ENCODE assay signal across 1 cellular context in the genomic region with DNA sequence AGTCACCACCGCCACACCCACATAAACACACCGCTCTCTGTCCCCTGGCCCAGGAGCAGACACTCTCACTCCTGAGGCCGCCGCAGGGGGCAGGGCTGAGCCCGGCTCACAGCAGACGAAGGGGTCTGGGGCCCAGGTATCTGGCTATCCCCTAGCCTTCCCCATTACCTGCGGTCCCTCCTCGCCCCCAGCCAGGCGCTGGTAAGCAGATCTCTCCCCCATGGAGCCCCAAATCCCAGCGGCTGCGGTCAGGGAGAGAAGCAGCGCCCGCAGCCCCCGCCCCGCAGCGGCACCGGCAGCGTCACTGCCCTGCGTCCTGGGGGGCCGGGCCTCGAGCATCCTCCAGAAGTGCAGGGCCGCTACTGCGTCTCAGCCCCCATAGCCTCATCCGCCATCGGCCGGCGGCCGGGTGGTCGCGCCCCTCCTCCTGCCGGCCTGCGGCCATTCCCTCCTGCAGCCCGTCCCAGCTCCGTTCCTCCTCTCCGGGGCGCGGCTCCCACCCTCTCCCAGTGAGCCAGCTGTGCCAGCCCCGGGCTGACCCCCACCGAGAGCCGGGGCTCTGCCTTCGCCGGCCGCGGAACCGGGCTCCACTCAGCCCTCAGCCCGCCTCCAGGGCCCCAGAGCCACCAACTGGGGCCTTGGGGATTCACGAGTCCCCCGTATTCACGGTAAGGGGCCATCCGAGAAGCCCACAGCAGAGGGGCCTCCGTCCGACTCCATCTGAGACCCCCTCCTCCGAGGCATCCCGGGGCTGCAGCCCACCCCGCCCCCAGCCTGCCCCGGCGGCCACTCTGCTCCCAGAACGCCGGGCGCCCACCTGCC.
TF ChIP-seq lines count a peak whose summit lies in the region.

No MANE protein-coding gene starts in this region.

TF ChIP-seq in K562, 482 proteins besides CTCF, POLR2A, EP300 and RAD21 (continued from another document):
- TF ChIP-seq, protein P1, sequence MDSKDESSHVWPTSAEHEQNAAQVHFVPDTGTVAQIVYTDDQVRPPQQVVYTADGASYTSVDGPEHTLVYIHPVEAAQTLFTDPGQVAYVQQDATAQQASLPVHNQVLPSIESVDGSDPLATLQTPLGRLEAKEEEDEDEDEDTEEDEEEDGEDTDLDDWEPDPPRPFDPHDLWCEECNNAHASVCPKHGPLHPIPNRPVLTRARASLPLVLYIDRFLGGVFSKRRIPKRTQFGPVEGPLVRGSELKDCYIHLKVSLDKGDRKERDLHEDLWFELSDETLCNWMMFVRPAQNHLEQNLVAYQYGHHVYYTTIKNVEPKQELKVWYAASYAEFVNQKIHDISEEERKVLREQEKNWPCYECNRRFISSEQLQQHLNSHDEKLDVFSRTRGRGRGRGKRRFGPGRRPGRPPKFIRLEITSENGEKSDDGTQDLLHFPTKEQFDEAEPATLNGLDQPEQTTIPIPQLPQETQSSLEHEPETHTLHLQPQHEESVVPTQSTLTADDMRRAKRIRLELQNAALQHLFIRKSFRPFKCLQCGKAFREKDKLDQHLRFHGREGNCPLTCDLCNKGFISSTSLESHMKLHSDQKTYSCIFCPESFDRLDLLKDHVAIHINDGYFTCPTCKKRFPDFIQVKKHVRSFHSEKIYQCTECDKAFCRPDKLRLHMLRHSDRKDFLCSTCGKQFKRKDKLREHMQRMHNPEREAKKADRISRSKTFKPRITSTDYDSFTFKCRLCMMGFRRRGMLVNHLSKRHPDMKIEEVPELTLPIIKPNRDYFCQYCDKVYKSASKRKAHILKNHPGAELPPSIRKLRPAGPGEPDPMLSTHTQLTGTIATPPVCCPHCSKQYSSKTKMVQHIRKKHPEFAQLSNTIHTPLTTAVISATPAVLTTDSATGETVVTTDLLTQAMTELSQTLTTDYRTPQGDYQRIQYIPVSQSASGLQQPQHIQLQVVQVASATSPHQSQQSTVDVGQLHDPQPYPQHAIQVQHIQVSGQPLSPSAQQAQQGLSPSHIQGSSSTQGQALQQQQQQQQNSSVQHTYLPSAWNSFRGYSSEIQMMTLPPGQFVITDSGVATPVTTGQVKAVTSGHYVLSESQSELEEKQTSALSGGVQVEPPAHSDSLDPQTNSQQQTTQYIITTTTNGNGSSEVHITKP (IDR thresholded peaks at IDR 0.05; ENCODE audit: partially characterized antibody) = no peak
- TF ChIP-seq POLR2G (IDR thresholded peaks at IDR 0.05; ENCODE audit: low read depth, low read length) = peak; percentile 59
- TF ChIP-seq PRMT5 (CRISPR knock-in tag; IDR thresholded peaks at IDR 0.05) = no peak
- TF ChIP-seq MAZ (CRISPR knock-in tag; conservative IDR thresholded peaks at IDR 0.05 in 1 of 2, IDR thresholded peaks at IDR 0.05 in 1 of 2) = peak; percentile 57 to 72; a peak in 2 of 4 replicates
- 0 out of 2 replicates have a peak, but pooled peaks have one; percentile 61 for TF ChIP-seq ZNF232 (CRISPR knock-in tag; IDR thresholded peaks at IDR 0.05)
- TF ChIP-seq ZFX (CRISPR knock-in tag; IDR thresholded peaks at IDR 0.05) = peak; percentile 55
- peak; percentile 12; the same call in 1 of the 2 replicates for TF ChIP-seq XRCC5 (IDR thresholded peaks at IDR 0.05; ENCODE audit: low read depth, low read length)
- TF ChIP-seq, protein P2, sequence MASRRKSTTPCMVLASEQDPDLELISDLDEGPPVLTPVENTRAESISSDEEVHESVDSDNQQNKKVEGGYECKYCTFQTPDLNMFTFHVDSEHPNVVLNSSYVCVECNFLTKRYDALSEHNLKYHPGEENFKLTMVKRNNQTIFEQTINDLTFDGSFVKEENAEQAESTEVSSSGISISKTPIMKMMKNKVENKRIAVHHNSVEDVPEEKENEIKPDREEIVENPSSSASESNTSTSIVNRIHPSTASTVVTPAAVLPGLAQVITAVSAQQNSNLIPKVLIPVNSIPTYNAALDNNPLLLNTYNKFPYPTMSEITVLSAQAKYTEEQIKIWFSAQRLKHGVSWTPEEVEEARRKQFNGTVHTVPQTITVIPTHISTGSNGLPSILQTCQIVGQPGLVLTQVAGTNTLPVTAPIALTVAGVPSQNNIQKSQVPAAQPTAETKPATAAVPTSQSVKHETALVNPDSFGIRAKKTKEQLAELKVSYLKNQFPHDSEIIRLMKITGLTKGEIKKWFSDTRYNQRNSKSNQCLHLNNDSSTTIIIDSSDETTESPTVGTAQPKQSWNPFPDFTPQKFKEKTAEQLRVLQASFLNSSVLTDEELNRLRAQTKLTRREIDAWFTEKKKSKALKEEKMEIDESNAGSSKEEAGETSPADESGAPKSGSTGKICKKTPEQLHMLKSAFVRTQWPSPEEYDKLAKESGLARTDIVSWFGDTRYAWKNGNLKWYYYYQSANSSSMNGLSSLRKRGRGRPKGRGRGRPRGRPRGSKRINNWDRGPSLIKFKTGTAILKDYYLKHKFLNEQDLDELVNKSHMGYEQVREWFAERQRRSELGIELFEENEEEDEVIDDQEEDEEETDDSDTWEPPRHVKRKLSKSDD (conservative IDR thresholded peaks at IDR 0.05; ENCODE audit: low read length) = no peak
- no peak for TF ChIP-seq NFXL1 (CRISPR knock-in tag; IDR thresholded peaks at IDR 0.05)
- TF ChIP-seq ZNF507 (tag; conservative IDR thresholded peaks at IDR 0.05) = no peak
- TF ChIP-seq SMAD4 (CRISPR knock-in tag; conservative IDR thresholded peaks at IDR 0.05) = peak; percentile 35; the same call in 1 of the 2 replicates
- TF ChIP-seq, protein P3, sequence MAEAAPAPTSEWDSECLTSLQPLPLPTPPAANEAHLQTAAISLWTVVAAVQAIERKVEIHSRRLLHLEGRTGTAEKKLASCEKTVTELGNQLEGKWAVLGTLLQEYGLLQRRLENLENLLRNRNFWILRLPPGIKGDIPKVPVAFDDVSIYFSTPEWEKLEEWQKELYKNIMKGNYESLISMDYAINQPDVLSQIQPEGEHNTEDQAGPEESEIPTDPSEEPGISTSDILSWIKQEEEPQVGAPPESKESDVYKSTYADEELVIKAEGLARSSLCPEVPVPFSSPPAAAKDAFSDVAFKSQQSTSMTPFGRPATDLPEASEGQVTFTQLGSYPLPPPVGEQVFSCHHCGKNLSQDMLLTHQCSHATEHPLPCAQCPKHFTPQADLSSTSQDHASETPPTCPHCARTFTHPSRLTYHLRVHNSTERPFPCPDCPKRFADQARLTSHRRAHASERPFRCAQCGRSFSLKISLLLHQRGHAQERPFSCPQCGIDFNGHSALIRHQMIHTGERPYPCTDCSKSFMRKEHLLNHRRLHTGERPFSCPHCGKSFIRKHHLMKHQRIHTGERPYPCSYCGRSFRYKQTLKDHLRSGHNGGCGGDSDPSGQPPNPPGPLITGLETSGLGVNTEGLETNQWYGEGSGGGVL (CRISPR knock-in tag; IDR thresholded peaks at IDR 0.05) = no peak
- TF ChIP-seq NBN (IDR thresholded peaks at IDR 0.05; ENCODE audit: low read depth) = no peak; the same call in 1 of the 2 replicates
- no peak for TF ChIP-seq ZNF707 (CRISPR knock-in tag; conservative IDR thresholded peaks at IDR 0.05)
- TF ChIP-seq, protein P4, sequence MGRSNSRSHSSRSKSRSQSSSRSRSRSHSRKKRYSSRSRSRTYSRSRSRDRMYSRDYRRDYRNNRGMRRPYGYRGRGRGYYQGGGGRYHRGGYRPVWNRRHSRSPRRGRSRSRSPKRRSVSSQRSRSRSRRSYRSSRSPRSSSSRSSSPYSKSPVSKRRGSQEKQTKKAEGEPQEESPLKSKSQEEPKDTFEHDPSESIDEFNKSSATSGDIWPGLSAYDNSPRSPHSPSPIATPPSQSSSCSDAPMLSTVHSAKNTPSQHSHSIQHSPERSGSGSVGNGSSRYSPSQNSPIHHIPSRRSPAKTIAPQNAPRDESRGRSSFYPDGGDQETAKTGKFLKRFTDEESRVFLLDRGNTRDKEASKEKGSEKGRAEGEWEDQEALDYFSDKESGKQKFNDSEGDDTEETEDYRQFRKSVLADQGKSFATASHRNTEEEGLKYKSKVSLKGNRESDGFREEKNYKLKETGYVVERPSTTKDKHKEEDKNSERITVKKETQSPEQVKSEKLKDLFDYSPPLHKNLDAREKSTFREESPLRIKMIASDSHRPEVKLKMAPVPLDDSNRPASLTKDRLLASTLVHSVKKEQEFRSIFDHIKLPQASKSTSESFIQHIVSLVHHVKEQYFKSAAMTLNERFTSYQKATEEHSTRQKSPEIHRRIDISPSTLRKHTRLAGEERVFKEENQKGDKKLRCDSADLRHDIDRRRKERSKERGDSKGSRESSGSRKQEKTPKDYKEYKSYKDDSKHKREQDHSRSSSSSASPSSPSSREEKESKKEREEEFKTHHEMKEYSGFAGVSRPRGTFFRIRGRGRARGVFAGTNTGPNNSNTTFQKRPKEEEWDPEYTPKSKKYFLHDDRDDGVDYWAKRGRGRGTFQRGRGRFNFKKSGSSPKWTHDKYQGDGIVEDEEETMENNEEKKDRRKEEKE (IDR thresholded peaks at IDR 0.05; ENCODE audit: borderline replicate concordance in 1 of 2, control insufficient read depth in 1 of 2, low read depth in 2 of 2, low read length in 1 of 2) = no peak
- no peak for TF ChIP-seq TBL1XR1 (IDR thresholded peaks at IDR 0.05; ENCODE audit: low read length in 2 of 2)
- no peak for TF ChIP-seq HCFC1 (IDR thresholded peaks at IDR 0.05; ENCODE audit: low read depth, low read length)
- TF ChIP-seq, protein P5, sequence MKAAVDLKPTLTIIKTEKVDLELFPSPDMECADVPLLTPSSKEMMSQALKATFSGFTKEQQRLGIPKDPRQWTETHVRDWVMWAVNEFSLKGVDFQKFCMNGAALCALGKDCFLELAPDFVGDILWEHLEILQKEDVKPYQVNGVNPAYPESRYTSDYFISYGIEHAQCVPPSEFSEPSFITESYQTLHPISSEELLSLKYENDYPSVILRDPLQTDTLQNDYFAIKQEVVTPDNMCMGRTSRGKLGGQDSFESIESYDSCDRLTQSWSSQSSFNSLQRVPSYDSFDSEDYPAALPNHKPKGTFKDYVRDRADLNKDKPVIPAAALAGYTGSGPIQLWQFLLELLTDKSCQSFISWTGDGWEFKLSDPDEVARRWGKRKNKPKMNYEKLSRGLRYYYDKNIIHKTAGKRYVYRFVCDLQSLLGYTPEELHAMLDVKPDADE (conservative IDR thresholded peaks at IDR 0.05; ENCODE audit: control insufficient read depth, low read depth, low read length) = peak; percentile 28; the same call in 1 of the 2 replicates
- TF ChIP-seq JUNB (CRISPR knock-in tag; conservative IDR thresholded peaks at IDR 0.05) = no peak
- 0 out of 4 replicates have a peak, but pooled peaks of 1 of the 2 experiments have one; percentile 21 for TF ChIP-seq NRF1 (conservative IDR thresholded peaks at IDR 0.05 in 1 of 2, IDR thresholded peaks at IDR 0.05 in 1 of 2)
- TF ChIP-seq, protein P6, sequence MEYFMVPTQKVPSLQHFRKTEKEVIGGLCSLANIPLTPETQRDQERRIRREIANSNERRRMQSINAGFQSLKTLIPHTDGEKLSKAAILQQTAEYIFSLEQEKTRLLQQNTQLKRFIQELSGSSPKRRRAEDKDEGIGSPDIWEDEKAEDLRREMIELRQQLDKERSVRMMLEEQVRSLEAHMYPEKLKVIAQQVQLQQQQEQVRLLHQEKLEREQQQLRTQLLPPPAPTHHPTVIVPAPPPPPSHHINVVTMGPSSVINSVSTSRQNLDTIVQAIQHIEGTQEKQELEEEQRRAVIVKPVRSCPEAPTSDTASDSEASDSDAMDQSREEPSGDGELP (CRISPR knock-in tag; IDR thresholded peaks at IDR 0.05; ENCODE audit: borderline replicate concordance) = peak; percentile 9; the same call in 1 of the 2 replicates
- 0 out of 2 replicates have a peak, but pooled peaks have one; percentile 7 for TF ChIP-seq TOE1 (IDR thresholded peaks at IDR 0.05; ENCODE audit: borderline replicate concordance)
- TF ChIP-seq TOE1 (CRISPR knock-in tag; IDR thresholded peaks at IDR 0.05; ENCODE audit: borderline replicate concordance, low read depth) = no peak
- TF ChIP-seq HMGN3 (IDR thresholded peaks at IDR 0.05; ENCODE audit: borderline replicate concordance, extremely low read depth, insufficient read length, low read depth, low read length) = peak; percentile 53
- TF ChIP-seq CTBP1 (IDR thresholded peaks at IDR 0.05; ENCODE audit: borderline replicate concordance) = peak; percentile 88
- TF ChIP-seq, protein P7, sequence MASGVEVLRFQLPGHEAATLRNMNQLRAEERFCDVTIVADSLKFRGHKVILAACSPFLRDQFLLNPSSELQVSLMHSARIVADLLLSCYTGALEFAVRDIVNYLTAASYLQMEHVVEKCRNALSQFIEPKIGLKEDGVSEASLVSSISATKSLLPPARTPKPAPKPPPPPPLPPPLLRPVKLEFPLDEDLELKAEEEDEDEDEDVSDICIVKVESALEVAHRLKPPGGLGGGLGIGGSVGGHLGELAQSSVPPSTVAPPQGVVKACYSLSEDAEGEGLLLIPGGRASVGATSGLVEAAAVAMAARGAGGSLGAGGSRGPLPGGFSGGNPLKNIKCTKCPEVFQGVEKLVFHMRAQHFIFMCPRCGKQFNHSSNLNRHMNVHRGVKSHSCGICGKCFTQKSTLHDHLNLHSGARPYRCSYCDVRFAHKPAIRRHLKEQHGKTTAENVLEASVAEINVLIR (CRISPR knock-in tag; IDR thresholded peaks at IDR 0.05) = peak; percentile 51; the same call in 1 of the 2 replicates
- 0 out of 2 replicates have a peak, but pooled peaks have one; percentile 19 for TF ChIP-seq ATF1 (CRISPR knock-in tag; IDR thresholded peaks at IDR 0.05)
- TF ChIP-seq ATF1 (tag; IDR thresholded peaks at IDR 0.05) = peak; percentile 90
- peak; percentile 41 for TF ChIP-seq FIP1L1 (IDR thresholded peaks at IDR 0.05; ENCODE audit: low read depth, low read length, poor library complexity, severe bottlenecking)
- TF ChIP-seq CXXC5 (CRISPR knock-in tag; IDR thresholded peaks at IDR 0.05) = peak; percentile 13; the same call in 1 of the 2 replicates
- no peak for TF ChIP-seq NR2C2 (CRISPR knock-in tag; IDR thresholded peaks at IDR 0.05)
- no peak for TF ChIP-seq NR2C2 (tag; IDR thresholded peaks at IDR 0.05)
